Comparison of ENCODE assay signal across 10 cellular contexts in genomic region chr4:186920486-186920885, GRCh38.
DNase-seq lines count a peak whose midpoint lies in the region; ATAC-seq, FAIRE-seq and TF ChIP-seq lines count a peak whose summit lies in the region.
"Had no signal": no experiment of that assay in that cellular context is flagged by ENCODE, and none has a peak within 500 bp of the region (broad histone marks: within the 10 kb centered on the region; RNA-seq: fewer than 3 reads in every experiment).

No MANE protein-coding gene starts in this region.

- FAIRE-seq in astrocyte (lab: Jason Lieb, UNC): peak; percentile 47

- CTCF ChIA-PET in CD4-positive, alpha-beta T cell (lab: Charles Lee): no interaction called here

- no peaks in the 10 kb centered on the region for H3K36me3 ChIP-seq in astrocyte (ENCODE audit: insufficient read depth, low read length)
- H3K36me3 ChIP-seq: stomach had no signal

- H3K4me2 ChIP-seq in astrocyte (ENCODE audit: low read length): no peak overlapping the region

- H3K27me3 Mint-ChIP-seq in astrocyte (ENCODE audit: low read depth, unreplicated experiment): no peaks in the 10 kb centered on the region
- H3K27me3 Mint-ChIP-seq in CD4-positive, alpha-beta T cell: no peaks in the 10 kb centered on the region

- peak overlapping the region; percentile 64 for H3K27ac ChIP-seq in astrocyte (ENCODE audit: low read depth, low read length)
- H3K27ac ChIP-seq in skin epidermis: peak overlapping the region in 15 of 21 experiments; percentile 15 to 82 (median 50)
- H3K27ac ChIP-seq in CD4-positive, alpha-beta T cell (ENCODE audit: low read depth, low read length): no peak overlapping the region
- H3K27ac ChIP-seq: dorsolateral prefrontal cortex, stomach had no signal

- no peak overlapping the region for H3K4me3 ChIP-seq in astrocyte (ENCODE audit: insufficient read depth, low read depth, low read length)
- H3K4me3 ChIP-seq in foreskin fibroblast (ENCODE audit: low read depth in 1 of 2, low read length in 2 of 2): no peak overlapping the region
- no peak overlapping the region for H3K4me3 ChIP-seq in skin epidermis
- H3K4me3 ChIP-seq: dorsolateral prefrontal cortex, stomach had no signal

- no peaks in the 10 kb centered on the region for H3K9me3 ChIP-seq in astrocyte (ENCODE audit: insufficient read depth, low read depth, low read length)
- H3K9me3 ChIP-seq in CD4-positive, alpha-beta T cell (ENCODE audit: control insufficient read depth, low read length): no peaks in the 10 kb centered on the region
- H3K9me3 ChIP-seq: stomach had no signal

- DNase-seq in HCEC 1CT (peak; percentile 9), astrocyte (ENCODE audit: low read depth) (peak; percentile 58), foreskin fibroblast (peak; percentile 42 to 70), nucleus accumbens (lab: John Stamatoyannopoulos, UW) (no peak)
- DNase-seq in CD4-positive, alpha-beta T cell: no peak
- DNase-seq: dorsolateral prefrontal cortex; stimulated activated CD4-positive, alpha-beta T cell treated with anti-CD3 and anti-CD28 coated beads, Interleukin-4, amount 100 ng/mL, for 4 hours; stomach had no signal

- no peak for ATAC-seq in CD4-positive, alpha-beta T cell (ENCODE audit: poor library complexity)
- no peak for ATAC-seq in GM18517 (IDR thresholded peaks at IDR 0.05; ENCODE audit: unreplicated experiment)

- H3K4me1 ChIP-seq in astrocyte (ENCODE audit: insufficient read depth, low read length): peaks cover 3% of the 10 kb centered on the region
- H3K4me1 ChIP-seq: stomach had no signal

- H3K36me3 Mint-ChIP-seq in astrocyte (ENCODE audit: low read depth, unreplicated experiment): no peaks in the 10 kb centered on the region
- no peaks in the 10 kb centered on the region for H3K36me3 Mint-ChIP-seq in CD4-positive, alpha-beta T cell (ENCODE audit: low read depth)

- no peak overlapping the region for H2AFZ ChIP-seq in astrocyte (ENCODE audit: low read depth, low read length)

- no peak overlapping the region for H3K4me3 Mint-ChIP-seq in astrocyte (ENCODE audit: unreplicated experiment)
- H3K4me3 Mint-ChIP-seq in CD4-positive, alpha-beta T cell: no peak overlapping the region

- no peaks in the 10 kb centered on the region for H3K27me3 ChIP-seq in astrocyte (ENCODE audit: insufficient read depth, low read length)
- H3K27me3 ChIP-seq in CD4-positive, alpha-beta T cell (ENCODE audit: control insufficient read depth, insufficient read depth, low read length): no peaks in the 10 kb centered on the region
- H3K27me3 ChIP-seq: stomach had no signal

- POLR2A ChIA-PET in CD4-positive, alpha-beta T cell (lab: Charles Lee): no interaction called here

- peak overlapping the region; percentile 100 for H3K27ac Mint-ChIP-seq in astrocyte (ENCODE audit: unreplicated experiment)
- no peak overlapping the region for H3K27ac Mint-ChIP-seq in CD4-positive, alpha-beta T cell

- H3K79me2 ChIP-seq in astrocyte (ENCODE audit: insufficient read depth, low read length): no peaks in the 10 kb centered on the region

- peak overlapping the region; percentile 15 for H3K9ac ChIP-seq in astrocyte (ENCODE audit: low read length)

- peaks cover 23% of the 10 kb centered on the region for H3K4me1 Mint-ChIP-seq in astrocyte (ENCODE audit: low read depth, unreplicated experiment)
- H3K4me1 Mint-ChIP-seq in CD4-positive, alpha-beta T cell (ENCODE audit: low read depth): no peaks in the 10 kb centered on the region

- no peaks in the 10 kb centered on the region for H4K20me1 ChIP-seq in astrocyte (ENCODE audit: insufficient read depth, low read length)

- H3K9me3 Mint-ChIP-seq in astrocyte (ENCODE audit: unreplicated experiment): peaks cover 5% of the 10 kb centered on the region
- H3K9me3 Mint-ChIP-seq in CD4-positive, alpha-beta T cell: peaks cover 6% of the 10 kb centered on the region

- intact Hi-C loops in CD4-positive, alpha-beta T cell (cut with DNase I, micrococcal nuclease): no loop called here

- TF ChIP-seq CTCF in astrocyte (IDR thresholded peaks at IDR 0.05; ENCODE audit: insufficient read depth, low read depth, low read length) (no peak), foreskin fibroblast (IDR thresholded peaks at IDR 0.05; ENCODE audit: low read depth, low read length) (no peak)
- no peak for TF ChIP-seq CTCF in CD4-positive, alpha-beta T cell (IDR thresholded peaks at IDR 0.05)

Comparison
In these comparisons a context has a peak if more than half of its experiments do, and no peak if none do; other contexts are left out.
1. DNase-seq: peak in HCEC 1CT (single experiment), astrocyte (single experiment) and foreskin fibroblast (2 of 2); none in CD4-positive, alpha-beta T cell (0 of 10) and nucleus accumbens (0 of 56).